ENCODE assay signal across 9 cellular contexts in the genomic region with DNA sequence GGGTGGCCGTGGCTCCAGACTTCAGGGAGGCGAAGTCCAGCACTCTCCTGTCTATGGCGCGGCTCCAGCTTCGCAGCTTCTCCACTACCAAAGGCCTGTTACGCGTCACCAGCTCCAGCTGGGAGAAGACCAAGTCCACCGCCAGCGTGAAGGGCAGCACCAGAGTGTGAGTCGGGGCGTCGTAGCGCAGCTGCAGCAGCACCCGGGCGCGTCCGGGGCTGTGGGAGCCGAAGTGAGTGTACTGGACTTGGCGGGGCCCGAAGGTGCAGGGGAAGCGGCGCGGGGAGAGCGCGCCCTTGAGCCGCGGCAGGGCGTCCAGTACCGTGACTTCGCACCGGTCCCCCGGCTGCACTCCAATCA. TPM values are rescaled to one million over a fixed set of nuclear protein-coding genes. Genes with fewer than 3 reads are reported as not detected.
DNase-seq lines count a peak whose midpoint lies in the region; ATAC-seq and TF ChIP-seq lines count a peak whose summit lies in the region.
"Had no signal": no experiment of that assay in that cellular context is flagged by ENCODE, and none has a peak within 500 bp of the region (broad histone marks: within the 10 kb centered on the region; RNA-seq: fewer than 3 reads in every experiment).

No MANE protein-coding gene starts in this region.

- no peak for TF ChIP-seq EP300 in gastroesophageal sphincter (IDR thresholded peaks at IDR 0.05)

- H3K36me3 ChIP-seq in gastroesophageal sphincter, result no peaks in the 10 kb centered on the region

- TF ChIP-seq POLR2A in gastroesophageal sphincter (IDR thresholded peaks at IDR 0.05) (no peak), GM18505 (IDR thresholded peaks at IDR 0.05; ENCODE audit: borderline replicate concordance, extremely low read depth, insufficient read depth, insufficient read length) (no peak)

- peaks cover 45% of the 10 kb centered on the region for H3K27me3 ChIP-seq in gastroesophageal sphincter

- no peaks in the 10 kb centered on the region for H3K9me3 ChIP-seq in gastroesophageal sphincter

- H3K4me1 ChIP-seq in gastroesophageal sphincter, result peaks cover 0 to 22% (median 11%) of the 10 kb centered on the region in 3 donors

- WGBS in gastroesophageal sphincter (ENCODE audit: low coverage in 1 of 2), 2 donors, result no CpG with 5 or more reads among the region's 32 CpGs

- no peak for TF ChIP-seq CTCF in gastroesophageal sphincter (IDR thresholded peaks at IDR 0.05)
- TF ChIP-seq CTCF in GM20000 (IDR thresholded peaks at IDR 0.05; ENCODE audit: extremely low read depth, missing control alignments), result no peak

- no peak overlapping the region for H3K27ac ChIP-seq in gastroesophageal sphincter

- peak; percentile 14 for ATAC-seq in GM18909 (IDR thresholded peaks at IDR 0.05; ENCODE audit: poor library complexity, unreplicated experiment)
- ATAC-seq in gastroesophageal sphincter, result peak; percentile 12
- ATAC-seq in GM18505 (IDR thresholded peaks at IDR 0.05; ENCODE audit: unreplicated experiment), result no peak

- DNase-seq in SK-N-DZ (ENCODE audit: low spot score) (peak; percentile 15), skeletal muscle cell (ENCODE audit: low read depth) (no peak), GF-D8 (lab: John Stamatoyannopoulos, UW) (no peak), amniotic stem cell (lab: John Stamatoyannopoulos, UW) (no peak), GM20000 (ENCODE audit: low spot score) (no peak)
- DNase-seq: RPMI8226 had no signal

- peak overlapping the region in 1 of 2 donors; percentile 51 for H3K4me3 ChIP-seq in gastroesophageal sphincter
- peak overlapping the region; percentile 2 for H3K4me3 ChIP-seq in skeletal muscle cell (ENCODE audit: low read depth, low read length)

RNA-seq across cellular contexts. Expression of a gene that starts 0.4 kb away (rescaled TPM):
- 0.06 TPM in 1 of 2 replicates, not detected in the other for polyA plus RNA-seq in SK-N-DZ (2014; cell fraction: cytosol; rRNA removed)
- polyA plus RNA-seq in SK-N-DZ (2014; cell fraction: nucleus; rRNA removed), result not detected in 2 replicates
- under 1 TPM in 1 of 4 donors, not detected in 3; under 0.01 TPM for total RNA-seq in gastroesophageal sphincter
